25 cellular contexts compared by ENCODE assay signal in genomic region chr2:241837197-241837596, GRCh38. TPM values are rescaled to one million over a fixed set of nuclear protein-coding genes. Genes with fewer than 3 reads are reported as not detected.
"Had no signal": no experiment of that assay in that cellular context is flagged by ENCODE, and none has a peak within 500 bp of the region (broad histone marks: within the 10 kb centered on the region; RNA-seq: fewer than 3 reads in every experiment).

No MANE protein-coding gene starts in this region.

- H3K9me3 ChIP-seq: heart right ventricle, left ventricle myocardium inferior, lower lobe of right lung, thoracic aorta, transverse colon had no signal

- ATAC-seq: esophagus mucosa; heart right ventricle; left cardiac atrium; lower lobe of right lung; sciatic nerve; stimulated activated naive B cell treated with anti-CD40 and anti-IgM and Interleukin-4, amounts not matched to agents 10 μg/mL and 1 μg/mL and 100 μg/mL, for 72 hours; stimulated activated naive CD8-positive, alpha-beta T cell treated with anti-CD3 and anti-CD28 coated beads, Interleukin-15, amount 100 ng/mL, for 72 hours had no signal

- H3K27ac ChIP-seq: heart right ventricle, left ventricle myocardium inferior, lower lobe of right lung, spleen, thoracic aorta, transverse colon had no signal

- H3K4me3 Mint-ChIP-seq: dendritic cell treated with granulocyte-macrophage colony-stimulating factor and Interleukin-4, amounts not matched to agents 40 ng/mL and 50 ng/mL, for 4 days; immature natural killer cell; memory B cell; stimulated activated naive B cell treated with anti-CD40 and anti-IgM and Interleukin-4, amounts not matched to agents 10 μg/mL and 1 μg/mL and 100 μg/mL, for 72 hours; stimulated activated naive CD8-positive, alpha-beta T cell treated with anti-CD3 and anti-CD28 coated beads, Interleukin-15, amount 100 ng/mL, for 72 hours had no signal

- H3K4me1 ChIP-seq: lower lobe of right lung had no signal

- H3K36me3 ChIP-seq: heart right ventricle, left ventricle myocardium inferior, lower lobe of right lung, spleen, thoracic aorta, transverse colon had no signal

- H3K9me3 Mint-ChIP-seq: immature natural killer cell had no signal

- H3K4me3 ChIP-seq: heart right ventricle, left ventricle myocardium inferior, lower lobe of right lung, spleen, thoracic aorta, transverse colon had no signal

- H3K36me3 Mint-ChIP-seq: immature natural killer cell; memory B cell; naive B cell; stimulated activated naive B cell treated with anti-CD40 and anti-IgM and Interleukin-4, amounts not matched to agents 10 μg/mL and 1 μg/mL and 100 μg/mL, for 72 hours had no signal

- H3K27ac Mint-ChIP-seq: dendritic cell treated with granulocyte-macrophage colony-stimulating factor and Interleukin-4, amounts not matched to agents 40 ng/mL and 50 ng/mL, for 4 days; immature natural killer cell; memory B cell; stimulated activated naive B cell treated with anti-CD40 and anti-IgM and Interleukin-4, amounts not matched to agents 10 μg/mL and 1 μg/mL and 100 μg/mL, for 72 hours; stimulated activated naive CD8-positive, alpha-beta T cell treated with anti-CD3 and anti-CD28 coated beads, Interleukin-15, amount 100 ng/mL, for 72 hours had no signal

- DNase-seq: heart right ventricle; immature natural killer cell; kidney; left cardiac atrium; left ventricle myocardium inferior; lower lobe of right lung; naive B cell; posterior cingulate gyrus; spleen; stimulated activated CD4-positive, alpha-beta T cell treated with anti-CD3 and anti-CD28 coated beads, Interleukin-15, amount 100 ng/mL, for 24 hours; stimulated activated CD4-positive, alpha-beta T cell treated with anti-CD3 and anti-CD28 coated beads, Interleukin-1b, Interleukin-23, amount 100 ng/mL, for 48 hours; stimulated activated CD4-positive, alpha-beta T cell treated with anti-CD3 and anti-CD28 coated beads, Interleukin-4, amount 100 ng/mL, for 4 hours; stimulated activated naive B cell treated with anti-CD40 and anti-IgM and Interleukin-4, amounts not matched to agents 10 μg/mL and 1 μg/mL and 100 μg/mL, for 72 hours; stimulated activated naive CD8-positive, alpha-beta T cell treated with anti-CD3 and anti-CD28 coated beads, Interleukin-15, amount 100 ng/mL, for 72 hours; transverse colon had no signal

- H3K4me1 Mint-ChIP-seq: memory B cell had no signal

RNA-seq across cellular contexts. Expression of gene PDCD1, which starts 21.5 kb away (rescaled TPM):
- total RNA-seq: fibroblast of lung, glomerular endothelial cell, pulmonary artery endothelial cell, skeletal muscle tissue, urinary bladder had no signal
- polyA plus RNA-seq: fibroblast of lung had no signal

RNA-seq across cellular contexts. Expression of gene NEU4, which starts 28.2 kb away (rescaled TPM):
- total RNA-seq: esophagus mucosa, fibroblast of lung, left ventricle myocardium inferior, lower lobe of right lung, pulmonary artery endothelial cell, sciatic nerve had no signal
- polyA plus RNA-seq: fibroblast of lung, immature natural killer cell had no signal

RNA-seq across cellular contexts. Expression of gene RTP5, which starts 32.3 kb away (rescaled TPM):
- total RNA-seq: esophagus mucosa, fibroblast of lung, glomerular endothelial cell, heart right ventricle, left ventricle myocardium inferior, lower lobe of right lung, pulmonary artery endothelial cell, sciatic nerve, skeletal muscle tissue, urinary bladder had no signal
- polyA plus RNA-seq: fibroblast of lung, immature natural killer cell had no signal
